Comparison of ENCODE assay signal across 11 cellular contexts in the genomic region with DNA sequence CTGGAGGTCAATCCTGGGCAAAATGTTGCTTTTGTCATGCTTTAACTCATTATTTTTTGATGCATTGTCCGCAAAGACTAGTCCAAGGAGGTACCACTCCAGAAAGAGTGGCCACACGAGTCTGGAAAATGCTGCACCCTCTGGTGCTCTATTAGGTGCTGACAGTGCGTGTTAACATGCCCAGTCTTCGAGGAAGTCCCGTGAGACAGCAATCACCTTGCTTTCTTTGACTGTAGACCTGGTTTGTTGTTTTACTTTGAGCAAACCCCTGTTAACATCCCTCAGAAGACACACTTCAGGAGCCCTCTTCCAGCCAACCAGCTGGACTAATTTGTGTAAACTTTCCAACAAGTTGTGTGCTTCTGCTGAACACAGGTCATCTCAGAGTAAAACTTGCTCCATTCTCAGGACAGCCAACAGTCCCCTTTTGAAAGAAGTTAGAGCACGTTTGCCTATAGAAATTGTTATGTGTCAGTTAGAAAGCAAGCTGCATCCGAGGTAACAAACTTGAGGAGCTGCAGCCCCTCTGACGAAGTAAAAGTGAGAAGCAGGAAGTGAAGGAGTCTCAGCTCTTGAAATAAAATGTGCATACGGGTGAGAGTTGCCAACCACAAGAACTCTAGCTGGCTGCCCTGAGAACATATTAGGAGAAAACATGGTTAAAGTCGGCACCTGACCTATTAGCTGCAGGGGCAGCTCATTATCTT.
DNase-seq lines count a peak whose midpoint lies in the region; ATAC-seq and TF ChIP-seq lines count a peak whose summit lies in the region.
"Had no signal": no experiment of that assay in that cellular context is flagged by ENCODE, and none has a peak within 500 bp of the region (broad histone marks: within the 10 kb centered on the region; RNA-seq: fewer than 3 reads in every experiment).

No MANE protein-coding gene starts in this region.

- H3K27me3 ChIP-seq in CD8-positive, alpha-beta T cell (ENCODE audit: insufficient read depth, low read length), result no peaks in the 10 kb centered on the region

- H3K36me3 Mint-ChIP-seq in CD8-positive, alpha-beta T cell, result no peaks in the 10 kb centered on the region
- H3K36me3 Mint-ChIP-seq in activated CD8-positive, alpha-beta T cell treated with anti-CD3 and anti-CD28 coated beads for 36 hours (ENCODE audit: low read depth), result peaks cover 4% of the 10 kb centered on the region
- peaks cover 0 to under 1% of the 10 kb centered on the region in 2 donors for H3K36me3 Mint-ChIP-seq in naive B cell

- ATAC-seq in CD8-positive, alpha-beta T cell, result peak; percentile 75
- peak; percentile 63 for ATAC-seq in GM21528 (IDR thresholded peaks at IDR 0.05; ENCODE audit: low FRiP score, unreplicated experiment)
- peak; percentile 75 for ATAC-seq in activated CD8-positive, alpha-beta T cell treated with anti-CD3 and anti-CD28 coated beads for 36 hours
- peak; percentile 82 to 87 for ATAC-seq in naive B cell (ENCODE audit: low read depth in 2 of 2)

- no peaks in the 10 kb centered on the region for H3K9me3 Mint-ChIP-seq in CD8-positive, alpha-beta T cell
- no peaks in the 10 kb centered on the region for H3K9me3 Mint-ChIP-seq in activated CD8-positive, alpha-beta T cell treated with anti-CD3 and anti-CD28 coated beads for 36 hours
- H3K9me3 Mint-ChIP-seq in naive B cell, result no peaks in the 10 kb centered on the region
- H3K9me3 Mint-ChIP-seq: HFFc6 had no signal

- H3K4me1 Mint-ChIP-seq in CD8-positive, alpha-beta T cell (ENCODE audit: low read depth), result peaks cover 56% of the 10 kb centered on the region
- peaks cover 52% of the 10 kb centered on the region for H3K4me1 Mint-ChIP-seq in activated CD8-positive, alpha-beta T cell treated with anti-CD3 and anti-CD28 coated beads for 36 hours (ENCODE audit: low read depth)
- H3K4me1 Mint-ChIP-seq in naive B cell, result peaks cover 39 to 66% (median 54%) of the 10 kb centered on the region in 3 donors

- peak overlapping the region; percentile 32 for H3K4me3 ChIP-seq in CD8-positive, alpha-beta T cell (ENCODE audit: low read depth, low read length)

- H3K36me3 ChIP-seq in CD8-positive, alpha-beta T cell (ENCODE audit: insufficient read depth, low read length), result no peaks in the 10 kb centered on the region

- POLR2A ChIA-PET in CD8-positive, alpha-beta T cell (lab: Charles Lee), result interaction anchor here (0.6 to 1.5 kb wide), 7 partner anchors 9 to 613 kb away, joined by 3 to 5 read pairs (median 3); a partner anchor contains a TSS
- POLR2A ChIA-PET in activated CD8-positive, alpha-beta T cell treated with anti-CD3 and anti-CD28 coated beads for 36 hours (lab: Charles Lee), result interaction anchor here (0.6 to 1.4 kb wide), 3 partner anchors 11 to 42 kb away, joined by 3 to 4 read pairs (median 3); no protein-coding TSS in a partner anchor

- H3K27ac ChIP-seq in CD8-positive, alpha-beta T cell (ENCODE audit: low read depth, low read length), result peak overlapping the region; percentile 25

- H3K4me1 ChIP-seq in CD8-positive, alpha-beta T cell (ENCODE audit: insufficient read depth, low read length), result peaks cover 47% of the 10 kb centered on the region

- intact Hi-C loops in CD8-positive, alpha-beta T cell (cut with DNase I, micrococcal nuclease), result loop anchor here (2.0 to 5.0 kb wide), 4 partner anchors 14 to 618 kb away; a partner anchor contains a TSS
- intact Hi-C loops in activated CD8-positive, alpha-beta T cell treated with anti-CD3 and anti-CD28 coated beads for 36 hours (cut with micrococcal nuclease), result no loop called here

- H3K9me3 ChIP-seq in CD8-positive, alpha-beta T cell (ENCODE audit: low read length), result no peaks in the 10 kb centered on the region

- TF ChIP-seq CTCF in CD8-positive, alpha-beta T cell (IDR thresholded peaks at IDR 0.05), result no peak
- TF ChIP-seq CTCF in activated CD8-positive, alpha-beta T cell treated with anti-CD3 and anti-CD28 coated beads for 36 hours (IDR thresholded peaks at IDR 0.05), result no peak

- CTCF ChIA-PET in CD8-positive, alpha-beta T cell (lab: Charles Lee), result interaction anchor here (0.5 to 3.0 kb wide), 6 partner anchors 11 to 619 kb away, joined by 3 to 13 read pairs (median 3); no protein-coding TSS in a partner anchor
- CTCF ChIA-PET in activated CD8-positive, alpha-beta T cell treated with anti-CD3 and anti-CD28 coated beads for 36 hours (lab: Charles Lee), result interaction anchor here (0.9 to 4.4 kb wide), 7 partner anchors 9 to 619 kb away, joined by 3 to 25 read pairs (median 5); no protein-coding TSS in a partner anchor

- no peaks in the 10 kb centered on the region for H3K27me3 Mint-ChIP-seq in CD8-positive, alpha-beta T cell (ENCODE audit: low read depth)
- no peaks in the 10 kb centered on the region for H3K27me3 Mint-ChIP-seq in activated CD8-positive, alpha-beta T cell treated with anti-CD3 and anti-CD28 coated beads for 36 hours
- no peaks in the 10 kb centered on the region for H3K27me3 Mint-ChIP-seq in naive B cell

- in situ Hi-C loops in ACHN (cut with HindIII; ENCODE audit: low pct_ligation_motif_present, low pct_unique_long_range_greater_than_20kb, low sequenced_read_pairs), result no loop called here

- H3K27ac Mint-ChIP-seq in CD8-positive, alpha-beta T cell, result peak overlapping the region; percentile 92
- H3K27ac Mint-ChIP-seq in activated CD8-positive, alpha-beta T cell treated with anti-CD3 and anti-CD28 coated beads for 36 hours, result peak overlapping the region; percentile 72
- H3K27ac Mint-ChIP-seq in naive B cell, result peak overlapping the region; percentile 84 to 94 (median 88)
- H3K27ac Mint-ChIP-seq: HFFc6 had no signal

- peak in 4 of 7 experiments; percentile 25 to 64 (median 42) for DNase-seq in CD8-positive, alpha-beta T cell
- DNase-seq in activated CD8-positive, alpha-beta T cell treated with anti-CD3 and anti-CD28 coated beads for 36 hours, result peak; percentile 52
- peak; percentile 57 for DNase-seq in naive B cell
- DNase-seq in HK-2 (ENCODE audit: unreplicated experiment), result no peak
- DNase-seq in DMS 273 treated with DMSO at 0.1 percent for 48 hours (lab: John Stamatoyannopoulos, UW), result no peak
- DNase-seq in ACHN, result no peak
- DNase-seq in dedifferentiated amniotic fluid mesenchymal stem cell (ENCODE audit: extremely low spot score), result no peak
- DNase-seq: HFFc6, NCI-H1092, NCI-H748 treated with DMSO at 0.1 percent for 48 hours had no signal

- H3K4me3 Mint-ChIP-seq in CD8-positive, alpha-beta T cell, result peak overlapping the region; percentile 59
- H3K4me3 Mint-ChIP-seq in activated CD8-positive, alpha-beta T cell treated with anti-CD3 and anti-CD28 coated beads for 36 hours, result peak overlapping the region; percentile 59
- peak overlapping the region; percentile 63 to 87 (median 81) for H3K4me3 Mint-ChIP-seq in naive B cell
- H3K4me3 Mint-ChIP-seq: HFFc6 had no signal

Comparison
In these comparisons a context has a peak if more than half of its experiments do, and no peak if none do; other contexts are left out.
1. DNase-seq: peak in CD8-positive, alpha-beta T cell (4 of 7), activated CD8-positive, alpha-beta T cell treated with anti-CD3 and anti-CD28 coated beads for 36 hours (single experiment) and naive B cell (single experiment); none in HK-2 (single experiment), DMS 273 treated with DMSO at 0.1 percent for 48 hours (single experiment), ACHN (single experiment) and dedifferentiated amniotic fluid mesenchymal stem cell (single experiment).
2. Peak in every context shown above with its lines, with median percentiles within 50 percentile points of each other: ATAC-seq, H3K27ac Mint-ChIP-seq and H3K4me3 Mint-ChIP-seq.